ENCODE assay signal across 8 cellular contexts in the genomic region with DNA sequence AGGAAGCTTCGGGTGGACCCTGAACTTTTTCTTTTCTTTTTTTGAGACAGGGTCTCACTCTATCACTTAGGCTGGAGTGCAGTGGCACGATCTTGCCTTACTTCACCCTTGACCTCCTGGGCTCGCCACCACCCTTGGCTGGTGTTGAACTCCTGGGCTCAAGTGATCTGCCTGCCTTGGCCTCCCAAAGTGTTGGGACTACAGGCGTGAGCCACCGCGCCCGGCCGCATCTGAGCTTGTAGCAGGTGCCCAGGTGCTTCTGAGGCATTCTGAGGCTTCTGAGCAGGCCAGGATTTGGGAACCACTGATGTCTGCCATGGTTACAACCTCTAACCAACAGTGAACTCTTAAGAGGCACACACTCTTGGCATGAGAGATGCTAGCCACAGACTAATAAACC.
"Had no signal": no experiment of that assay in that cellular context is flagged by ENCODE, and none has a peak within 500 bp of the region (broad histone marks: within the 10 kb centered on the region; RNA-seq: fewer than 3 reads in every experiment).

No MANE protein-coding gene starts in this region.

- H3K36me3 ChIP-seq: transverse colon, vagina had no signal

- H3K9me3 ChIP-seq: transverse colon, vagina had no signal

- H3K27me3 ChIP-seq: transverse colon, vagina had no signal

- ATAC-seq: left lobe of liver had no signal

- DNase-seq: activated B cell treated with CpG ODN at 0.5 μM for 24 hours; activated CD4-positive, alpha-beta T cell treated with anti-CD3 and anti-CD28 coated beads, Interleukin-2, amount 50 U/mL, for 1 hour; hippocampal formation; stimulated activated CD4-positive, alpha-beta T cell treated with anti-CD3 and anti-CD28 coated beads, Interleukin-2, amount 100 ng/mL, for 48 hours; SW 1271; transverse colon had no signal

- H3K27ac ChIP-seq: transverse colon, vagina had no signal

- H3K4me3 ChIP-seq: transverse colon, vagina had no signal
